Comparison of ENCODE assay signal across 19 cellular contexts in the genomic region with DNA sequence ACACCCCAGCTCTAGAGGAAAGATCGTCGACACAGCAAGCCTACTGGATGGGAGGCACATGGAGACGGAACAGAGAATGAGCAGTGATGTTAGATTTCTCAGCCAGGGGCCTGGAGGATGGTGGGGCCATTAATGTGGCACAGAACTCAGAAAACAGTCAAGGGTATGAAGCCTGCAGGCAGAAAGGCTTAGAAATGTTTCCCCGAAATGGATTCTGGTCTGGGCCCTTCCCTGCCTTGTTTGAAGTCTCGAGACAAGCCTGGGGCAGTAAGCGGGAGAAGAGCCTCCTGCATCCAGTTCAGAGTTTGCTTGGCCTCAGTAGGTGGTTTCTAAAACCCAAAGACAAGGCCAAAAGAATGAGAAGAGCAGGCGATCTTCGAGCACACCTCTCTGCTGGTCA.
"Had no signal": no experiment of that assay in that cellular context is flagged by ENCODE, and none has a peak within 500 bp of the region (broad histone marks: within the 10 kb centered on the region; RNA-seq: fewer than 3 reads in every experiment).

No MANE protein-coding gene starts in this region.

- H3K27ac Mint-ChIP-seq: immature natural killer cell, mesothelial cell of epicardium had no signal

- H3K4me3 Mint-ChIP-seq: immature natural killer cell, mesothelial cell of epicardium had no signal

- DNase-seq: dermis blood vessel endothelial cell; dorsolateral prefrontal cortex; effector CD4-positive, alpha-beta T cell; effector memory CD4-positive, alpha-beta T cell; foreskin keratinocyte; heart left ventricle; hypothalamus; immature natural killer cell; left cardiac atrium; left lung; left ventricle myocardium superior; lower lobe of right lung; mesenchymal stem cell; mucosa of descending colon had no signal

- H3K9me3 ChIP-seq: esophagus muscularis mucosa, gastroesophageal sphincter, heart left ventricle, left lung, lower lobe of right lung, mucosa of descending colon had no signal

- H3K36me3 Mint-ChIP-seq: immature natural killer cell, mesothelial cell of epicardium had no signal

- H3K79me2 ChIP-seq: hepatocyte had no signal

- H3K9me3 Mint-ChIP-seq: mesothelial cell of epicardium had no signal

- H3K27me3 ChIP-seq: dorsolateral prefrontal cortex, esophagus muscularis mucosa, foreskin keratinocyte, gastroesophageal sphincter, heart left ventricle, hepatocyte, left lung had no signal

- H3K4me3 ChIP-seq: coronary artery, dorsolateral prefrontal cortex, esophagus muscularis mucosa, gastroesophageal sphincter, heart left ventricle, hepatocyte, left lung, lower lobe of right lung, mucosa of descending colon had no signal

- H3K4me1 Mint-ChIP-seq: immature natural killer cell had no signal

- H3K4me2 ChIP-seq: hepatocyte had no signal

- H3K36me3 ChIP-seq: gastroesophageal sphincter, left lung, lower lobe of right lung had no signal

- H3K4me1 ChIP-seq: foreskin keratinocyte, gastroesophageal sphincter, left lung had no signal

- H3K27ac ChIP-seq: coronary artery, dorsolateral prefrontal cortex, esophagus muscularis mucosa, foreskin keratinocyte, gastroesophageal sphincter, heart left ventricle, hepatocyte, left lung, lower lobe of right lung had no signal

- H2AFZ ChIP-seq: hepatocyte had no signal
